ENCODE assay signal across 34 cellular contexts in genomic region chr3:39791603-39792002, GRCh38. TPM values are rescaled to one million over a fixed set of nuclear protein-coding genes. Genes with fewer than 3 reads are reported as not detected.
DNase-seq lines count a peak whose midpoint lies in the region; ATAC-seq, FAIRE-seq and TF ChIP-seq lines count a peak whose summit lies in the region.
"Had no signal": no experiment of that assay in that cellular context is flagged by ENCODE, and none has a peak within 500 bp of the region (broad histone marks: within the 10 kb centered on the region; RNA-seq: fewer than 3 reads in every experiment).

No MANE protein-coding gene starts in this region.

- H3K9me3 ChIP-seq in K562 (replicated peaks; ENCODE audit: control insufficient read depth, insufficient read depth, low read depth, low read length), result no peaks in the 10 kb centered on the region
- H3K9me3 ChIP-seq: A549; BE2C; BLaER1; BLaER1 treated with 17β-estradiol and CSF1 and Interleukin-3, amounts not matched to agents 10 nM and 100 nM; Caco-2 had no signal

- intact Hi-C loops in K562 (cut with micrococcal nuclease), result no loop called here

- H3K9ac ChIP-seq in K562 (ENCODE audit: insufficient read depth in 1 of 2, low read depth in 2 of 2, low read length in 2 of 2), result no peak overlapping the region
- H3K9ac ChIP-seq: BLaER1; BLaER1 treated with 17β-estradiol and CSF1 and Interleukin-3, amounts not matched to agents 10 nM and 100 nM had no signal

- no peak for FAIRE-seq in K562 (lab: Jason Lieb, UNC)
- FAIRE-seq: A204.1, A549, D721Med had no signal

- H2AFZ ChIP-seq in K562 (ENCODE audit: low read depth, low read length), result no peak overlapping the region

- H3K27ac ChIP-seq in K562 (ENCODE audit: extremely low read depth, low read depth, low read length), result no peak overlapping the region
- H3K27ac ChIP-seq: 22Rv1; A549; BLaER1; BLaER1 treated with 17β-estradiol and CSF1 and Interleukin-3, amounts not matched to agents 10 nM and 100 nM; C4-2B had no signal

- DNase-seq in K562 (ENCODE audit: extremely low read depth in 1 of 4, low spot score in 3 of 4), result no peak
- DNase-seq in activated CD8-positive, alpha-beta memory T cell treated with anti-CD3 and anti-CD28 coated beads for 24 hours, result no peak
- DNase-seq: 8988T; ACHN; AML-193; BE2C; C1 segment of cervical spinal cord; Caco-2; Calu3; CD4-positive, alpha-beta memory T cell; CD4-positive, alpha-beta T cell; CD4-positive, CD25-positive, alpha-beta regulatory T cell; CD8-positive, alpha-beta memory T cell; CD8-positive, alpha-beta T cell; COR-L47; DMS 273 treated with DMSO at 0.1 percent for 48 hours; DMS153; DMS53; DMS79; DMS79 treated with DMSO at 0.1 percent for 48 hours; DND-41; EL had no signal

- ATAC-seq in K562, result no peak
- ATAC-seq: A549; CD8-positive, alpha-beta T cell had no signal

- H3K36me3 ChIP-seq in K562 (ENCODE audit: control insufficient read depth, insufficient read depth, low read length), result no peaks in the 10 kb centered on the region
- H3K36me3 ChIP-seq: BE2C; BLaER1; BLaER1 treated with 17β-estradiol and CSF1 and Interleukin-3, amounts not matched to agents 10 nM and 100 nM had no signal

- BruUV-seq in K562 (replicated peaks; lab: Mats Ljungman, UMichigan), result no TSS peak

- no peak for TF ChIP-seq EP300 in K562 (IDR thresholded peaks at IDR 0.05; ENCODE audit: low read length)

- H4K20me1 ChIP-seq in K562 (replicated peaks; ENCODE audit: control insufficient read depth, insufficient read depth, low read length), result no peaks in the 10 kb centered on the region
- H4K20me1 ChIP-seq: BLaER1; BLaER1 treated with 17β-estradiol and CSF1 and Interleukin-3, amounts not matched to agents 10 nM and 100 nM had no signal

- TF ChIP-seq POLR2A in K562 (conservative IDR thresholded peaks at IDR 0.05), result no peak

- in situ Hi-C loops in K562 (cut with MboI), result no loop called here

- POLR2A ChIA-PET in K562 (lab: Yijun Ruan, JAX), result interaction anchor here (0.6 to 0.7 kb wide), 2 partner anchors 126 to 1497 kb away, joined by 3 to 5 read pairs; no protein-coding TSS in a partner anchor

- H3K27me3 ChIP-seq in K562 (ENCODE audit: control insufficient read depth in 2 of 2, insufficient read depth in 2 of 2, low read length in 2 of 2), result no peaks in the 10 kb centered on the region
- H3K27me3 ChIP-seq: BE2C; BLaER1; BLaER1 treated with 17β-estradiol and CSF1 and Interleukin-3, amounts not matched to agents 10 nM and 100 nM had no signal

- no peak for TF ChIP-seq RAD21 in K562 (CRISPR knock-in tag; conservative IDR thresholded peaks at IDR 0.05 in 1 of 2, IDR thresholded peaks at IDR 0.05 in 1 of 2)

- H3K79me2 ChIP-seq in K562 (ENCODE audit: control insufficient read depth, insufficient read depth, low read length), result no peaks in the 10 kb centered on the region

- H3K4me1 ChIP-seq in K562 (replicated peaks in 1 of 2; ENCODE audit: control insufficient read depth in 2 of 2, insufficient read depth in 2 of 2, low read length in 2 of 2), result no peaks in the 10 kb centered on the region
- H3K4me1 ChIP-seq: A549; BE2C; BLaER1; BLaER1 treated with 17β-estradiol and CSF1 and Interleukin-3, amounts not matched to agents 10 nM and 100 nM; Caco-2 had no signal

- 0% methylated on average over 3 of the region's 3 CpGs for WGBS in K562 (ENCODE audit: insufficient coverage, low coverage, missing lambda C conversion rate)

- no peak for TF ChIP-seq CTCF in K562 (IDR thresholded peaks at IDR 0.05 in 2 of 3, conservative IDR thresholded peaks at IDR 0.05 in 1 of 3; ENCODE audit: insufficient read depth in 2 of 3, low read depth in 1 of 3, low read length in 3 of 3)

- no peak overlapping the region for H3K4me2 ChIP-seq in K562 (ENCODE audit: insufficient read depth, low read length)
- H3K4me2 ChIP-seq: A549; BLaER1; BLaER1 treated with 17β-estradiol and CSF1 and Interleukin-3, amounts not matched to agents 10 nM and 100 nM had no signal

- no peaks in the 10 kb centered on the region for H3K9me1 ChIP-seq in K562 (ENCODE audit: control insufficient read depth, insufficient read depth, low read length)

- CTCF ChIA-PET in K562 (lab: Yijun Ruan, JAX; ENCODE audit: low intra/inter-chr PET ratio), result no interaction called here

- H3K4me3 ChIP-seq in K562, result no peak overlapping the region
- H3K4me3 ChIP-seq: A549; BLaER1; BLaER1 treated with 17β-estradiol and CSF1 and Interleukin-3, amounts not matched to agents 10 nM and 100 nM had no signal

TF ChIP-seq in K562, 482 proteins besides CTCF, POLR2A, EP300 and RAD21:
- TF ChIP-seq ZNF239 (CRISPR knock-in tag; IDR thresholded peaks at IDR 0.05), result peak; percentile 93
- TF ChIP-seq TFAM (CRISPR knock-in tag; conservative IDR thresholded peaks at IDR 0.05), result no peak
- peak; percentile 69 for TF ChIP-seq RBM25 (IDR thresholded peaks at IDR 0.05; ENCODE audit: low read depth, low read length, severe bottlenecking)
- TF ChIP-seq ASH1L (IDR thresholded peaks at IDR 0.05; ENCODE audit: borderline replicate concordance, low read depth, partially characterized antibody), result no peak
- no peak for TF ChIP-seq MLLT1 (IDR thresholded peaks at IDR 0.05)
- no peak for TF ChIP-seq GTF2F1 (IDR thresholded peaks at IDR 0.05; ENCODE audit: low read depth, low read length)
- TF ChIP-seq ZNF436 (CRISPR knock-in tag; IDR thresholded peaks at IDR 0.05), result no peak

RNA-seq across cellular contexts. Expression of gene MYRIP, which starts 17.8 kb away (rescaled TPM):
- total RNA-seq in K562 (2011; cell fraction: chromatin; rRNA removed; ENCODE audit: low replicate concordance), result not detected in 2 replicates
- total RNA-seq in K562 (2011; cell fraction: nucleolus; rRNA removed), result not detected in 2 replicates
- 0.46 TPM in 1 of 2 replicates, not detected in the other for total RNA-seq in K562 (2011; cell fraction: nucleoplasm; rRNA removed)
- 0.04 TPM in 1 of 2 replicates, not detected in the other for total RNA-seq in K562 (2014; rRNA removed)
- not detected in 2 replicates for total RNA-seq in K562 (2014; rRNA removed; fragmentation: Illumina TruSeq; extraction: Trizol)
- not detected in 2 replicates for total RNA-seq in K562 (2015; rRNA removed; fragmentation: Illumina TruSeq; extraction: Trizol)
- 0.07 TPM in 1 of 2 replicates, not detected in the other for total RNA-seq in K562 (2021)
- not detected in 2 replicates for polyA plus RNA-seq in K562 (2011; rRNA removed)
- polyA plus RNA-seq in K562 (2011; cell fraction: cytosol; rRNA removed), result 0.01 and 0.03 TPM in 2 replicates
- polyA plus RNA-seq in K562 (2011; cell fraction: nucleus; rRNA removed), result 0.09 TPM in 1 of 2 replicates, not detected in the other
- polyA plus RNA-seq in K562 (2012), result 0.04 TPM in 1 of 2 replicates, not detected in the other
- polyA plus RNA-seq in K562 (2014; fragmentation: Illumina TruSeq; extraction: Trizol), result 0.12 TPM in 1 of 2 replicates, not detected in the other
- polyA plus RNA-seq in K562 (2014; fragmentation: Nextera tagmentation; extraction: Ambion mirVana), result under 1 TPM in 1 of 2 experiments, not detected in 1; 0.03 TPM
- not detected in 2 replicates for polyA plus RNA-seq in K562 (2014; rRNA removed)
- not detected in 2 replicates for polyA minus RNA-seq in K562 (2011; rRNA and poly(A)+ RNA removed)
- not detected in 2 replicates for polyA minus RNA-seq in K562 (2011; cell fraction: cytosol; rRNA and poly(A)+ RNA removed)
- under 0.01 TPM in 1 of 2 replicates, not detected in the other for polyA minus RNA-seq in K562 (2011; cell fraction: nucleus; rRNA and poly(A)+ RNA removed)
- total RNA-seq: A172; A673; CD4-positive, alpha-beta memory T cell; CD4-positive, alpha-beta T cell; CD4-positive, CD25-positive, alpha-beta regulatory T cell; CD8-positive, alpha-beta memory T cell; CD8-positive, alpha-beta T cell; Daoy had no signal
- polyA plus RNA-seq: A549; AG04450; CD14-positive monocyte; CD4-positive, alpha-beta memory T cell; CD4-positive, CD25-positive, alpha-beta regulatory T cell; CD8-positive, alpha-beta memory T cell had no signal
